In the genomic region with DNA sequence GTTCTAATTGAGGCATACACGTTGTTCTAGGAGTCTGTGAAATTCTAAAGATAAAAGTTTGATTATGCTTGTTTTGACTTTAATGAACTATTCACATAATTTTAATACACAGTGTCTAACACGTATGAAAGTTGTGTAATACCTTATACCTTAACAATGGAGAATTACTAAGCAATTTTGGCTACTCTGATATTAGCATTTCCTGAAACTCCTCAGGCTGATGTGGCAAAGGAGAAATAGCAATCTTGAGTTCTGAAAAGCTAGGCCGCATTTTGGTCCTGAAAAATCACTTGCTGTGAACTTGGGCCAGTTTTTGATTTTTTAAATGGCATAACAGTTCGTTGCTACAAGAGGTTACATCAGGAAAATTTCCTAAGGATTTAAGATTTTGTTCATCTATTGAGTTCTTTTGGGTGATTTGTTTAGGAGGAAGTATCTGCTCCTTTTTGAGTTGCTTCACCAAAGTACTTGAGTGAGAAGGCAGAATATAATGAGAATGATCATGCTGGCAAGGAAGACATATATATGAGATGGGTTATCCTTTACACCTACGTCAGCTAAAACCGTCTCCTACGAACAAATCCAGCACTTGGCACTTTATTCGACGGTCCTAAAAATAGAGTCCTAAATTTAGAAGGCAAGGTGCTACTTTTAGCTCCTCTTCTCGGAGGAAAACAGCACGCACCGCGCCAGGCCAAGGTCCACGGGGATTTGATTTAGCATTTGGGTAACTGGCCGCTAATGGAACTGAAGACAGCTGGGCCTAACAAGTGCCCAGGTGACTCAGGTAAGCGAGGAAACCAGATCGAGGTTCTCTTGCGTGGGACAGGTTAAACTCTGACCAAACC, we compare ENCODE assay signal across 8 cellular contexts. TPM values are rescaled to one million over a fixed set of nuclear protein-coding genes. Genes with fewer than 3 reads are reported as not detected.
DNase-seq lines count a peak whose midpoint lies in the region; ATAC-seq and TF ChIP-seq lines count a peak whose summit lies in the region.

No MANE protein-coding gene starts in this region.

- POLR2A ChIA-PET in activated CD4-positive, alpha-beta T cell treated with anti-CD3 and anti-CD28 coated beads for 36 hours (lab: Charles Lee), result interaction anchor here (0.6 to 1.3 kb wide), 3 partner anchors 85 to 190 kb away, joined by 3 read pairs; a partner anchor contains a TSS

- H3K27ac Mint-ChIP-seq in activated CD4-positive, alpha-beta T cell treated with anti-CD3 and anti-CD28 coated beads for 36 hours, result peak overlapping the region; percentile 82
- H3K27ac Mint-ChIP-seq in brain, result peak overlapping the region; percentile 85 to 98 (median 93)
- peak overlapping the region; percentile 100 for H3K27ac Mint-ChIP-seq in stimulated activated naive CD8-positive, alpha-beta T cell treated with anti-CD3 and anti-CD28 coated beads, Interleukin-15, amount 100 ng/mL, for 72 hours

- H3K36me3 Mint-ChIP-seq in activated CD4-positive, alpha-beta T cell treated with anti-CD3 and anti-CD28 coated beads for 36 hours (ENCODE audit: low read depth), result peaks cover 5% of the 10 kb centered on the region
- H3K36me3 Mint-ChIP-seq in brain, result peaks cover 6% of the 10 kb centered on the region

- peaks cover 4% of the 10 kb centered on the region for H3K9me3 Mint-ChIP-seq in activated CD4-positive, alpha-beta T cell treated with anti-CD3 and anti-CD28 coated beads for 36 hours (ENCODE audit: low read depth)
- peaks cover 5 to 16% (median 13%) of the 10 kb centered on the region in 5 experiments for H3K9me3 Mint-ChIP-seq in brain
- H3K9me3 Mint-ChIP-seq in stimulated activated naive CD8-positive, alpha-beta T cell treated with anti-CD3 and anti-CD28 coated beads, Interleukin-15, amount 100 ng/mL, for 72 hours, result peaks cover 0 to 7% of the 10 kb centered on the region in 2 donors

- CTCF ChIA-PET in activated CD4-positive, alpha-beta T cell treated with anti-CD3 and anti-CD28 coated beads for 36 hours (lab: Charles Lee), result interaction anchor here (0.5 to 1.1 kb wide), 2 partner anchors 36 to 1129 kb away, joined by 3 read pairs; no protein-coding TSS in a partner anchor

- intact Hi-C loops in activated CD4-positive, alpha-beta T cell treated with anti-CD3 and anti-CD28 coated beads for 36 hours (cut with DNase I, micrococcal nuclease), result loop anchor here (2.0 to 10.0 kb wide), 3 partner anchors 161 to 167 kb away; a partner anchor contains a TSS

- no peak for TF ChIP-seq CTCF in brain (conservative IDR thresholded peaks at IDR 0.05)

- ATAC-seq in activated CD4-positive, alpha-beta T cell treated with anti-CD3 and anti-CD28 coated beads for 36 hours, result no peak
- ATAC-seq in stimulated activated naive CD8-positive, alpha-beta T cell treated with anti-CD3 and anti-CD28 coated beads, Interleukin-15, amount 100 ng/mL, for 72 hours, result no peak
- no peak for ATAC-seq in GM18498 (IDR thresholded peaks at IDR 0.05; ENCODE audit: unreplicated experiment)
- no peak for ATAC-seq in HG02970 (IDR thresholded peaks at IDR 0.05; ENCODE audit: low FRiP score, unreplicated experiment)

- peaks cover 39% of the 10 kb centered on the region for H3K4me1 Mint-ChIP-seq in activated CD4-positive, alpha-beta T cell treated with anti-CD3 and anti-CD28 coated beads for 36 hours
- peaks cover 51% of the 10 kb centered on the region for H3K4me1 Mint-ChIP-seq in brain
- H3K4me1 Mint-ChIP-seq in stimulated activated naive CD8-positive, alpha-beta T cell treated with anti-CD3 and anti-CD28 coated beads, Interleukin-15, amount 100 ng/mL, for 72 hours, result peaks cover 46% of the 10 kb centered on the region

- DNase-seq in activated CD4-positive, alpha-beta T cell treated with anti-CD3 and anti-CD28 coated beads for 36 hours, result no peak
- no peak for DNase-seq in activated CD4-positive, alpha-beta T cell treated with anti-CD3 and anti-CD28 coated beads for 1 hour
- DNase-seq in NCI-H460 (ENCODE audit: extremely low read depth, low read depth) (peak; percentile 21), kidney tubule cell (ENCODE audit: low spot score) (peak; percentile 93)
- no peak for DNase-seq in stimulated activated naive CD8-positive, alpha-beta T cell treated with anti-CD3 and anti-CD28 coated beads, Interleukin-15, amount 100 ng/mL, for 72 hours

- H3K4me3 Mint-ChIP-seq in activated CD4-positive, alpha-beta T cell treated with anti-CD3 and anti-CD28 coated beads for 36 hours, result peak overlapping the region; percentile 73
- peak overlapping the region; percentile 78 to 91 (median 82) for H3K4me3 Mint-ChIP-seq in brain
- H3K4me3 Mint-ChIP-seq in stimulated activated naive CD8-positive, alpha-beta T cell treated with anti-CD3 and anti-CD28 coated beads, Interleukin-15, amount 100 ng/mL, for 72 hours, result peak overlapping the region; percentile 85 to 88

- no peaks in the 10 kb centered on the region for H3K27me3 Mint-ChIP-seq in activated CD4-positive, alpha-beta T cell treated with anti-CD3 and anti-CD28 coated beads for 36 hours
- H3K27me3 Mint-ChIP-seq in brain, result peaks cover 13% of the 10 kb centered on the region
- H3K27me3 Mint-ChIP-seq in stimulated activated naive CD8-positive, alpha-beta T cell treated with anti-CD3 and anti-CD28 coated beads, Interleukin-15, amount 100 ng/mL, for 72 hours, result no peaks in the 10 kb centered on the region

RNA-seq across cellular contexts. Expression of a gene that starts 32.2 kb away (rescaled TPM):
- total RNA-seq in activated CD4-positive, alpha-beta T cell treated with anti-CD3 and anti-CD28 coated beads for 36 hours, result 10 to 100 TPM; 18.2 to 22.2 TPM
- 66.7 and 72.8 TPM in 2 replicates for total RNA-seq in NCI-H460 (2014; rRNA removed; shearing (Covaris generic))
- polyA plus RNA-seq in NCI-H460 (2014; cell fraction: nucleus; rRNA removed), result 26.7 and 32.5 TPM in 2 replicates
- polyA plus RNA-seq in brain (ENCODE audit: insufficient read depth, low read depth, low replicate concordance), result 8.7 TPM

Comparison
In these comparisons a context has a peak if more than half of its experiments do, and no peak if none do; other contexts are left out.
1. DNase-seq: peak in NCI-H460 (single experiment) and kidney tubule cell (single experiment); none in activated CD4-positive, alpha-beta T cell treated with anti-CD3 and anti-CD28 coated beads for 36 hours (single experiment), activated CD4-positive, alpha-beta T cell treated with anti-CD3 and anti-CD28 coated beads for 1 hour (single experiment) and stimulated activated naive CD8-positive, alpha-beta T cell treated with anti-CD3 and anti-CD28 coated beads, Interleukin-15, amount 100 ng/mL, for 72 hours (0 of 2).
2. Peak in every context shown above with its lines, with median percentiles within 50 percentile points of each other: H3K27ac Mint-ChIP-seq and H3K4me3 Mint-ChIP-seq.